ENCODE assay signal across 8 cellular contexts in genomic region chr12:102958073-102958829, GRCh38. TPM values are rescaled to one million over a fixed set of nuclear protein-coding genes. Genes with fewer than 3 reads are reported as not detected.
DNase-seq lines count a peak whose midpoint lies in the region; ATAC-seq, FAIRE-seq and TF ChIP-seq lines count a peak whose summit lies in the region.

No MANE protein-coding gene starts in this region.

- CTCF ChIA-PET in AG04449 (lab: Yijun Ruan, JAX), result interaction anchor here (1.1 kb wide), 1 partner anchor 9 kb away, joined by 3 read pairs; no protein-coding TSS in a partner anchor

- POLR2A ChIA-PET in AG04449 (lab: Yijun Ruan, JAX), result no interaction called here

- in situ Hi-C loops in G401 (cut with HindIII; ENCODE audit: low sequenced_read_pairs), result no loop called here

- no peaks in the 10 kb centered on the region for H3K36me3 ChIP-seq in skeletal muscle satellite cell (ENCODE audit: insufficient read depth, low read length)

- peak; percentile 36 for ATAC-seq in HG02938 (IDR thresholded peaks at IDR 0.05; ENCODE audit: unreplicated experiment)
- ATAC-seq in left ventricle myocardium superior, result no peak

- peaks cover 4% of the 10 kb centered on the region for H3K4me1 ChIP-seq in skeletal muscle satellite cell (ENCODE audit: control insufficient read depth, insufficient read depth, low read length)

- TF ChIP-seq CTCF in AG04449 (IDR thresholded peaks at IDR 0.05; ENCODE audit: insufficient read depth, low read length, missing control alignments) (no peak), GM12874 (IDR thresholded peaks at IDR 0.05; ENCODE audit: insufficient read depth, low read depth, low read length) (0 out of 2 replicates have a peak, but pooled peaks have one; percentile 8), WI38 (IDR thresholded peaks at IDR 0.05; ENCODE audit: low read depth, low read length) (no peak)

- FAIRE-seq in RCC 7860 (lab: Jason Lieb, UNC), result no peak

- H3K4me3 ChIP-seq in AG04449 (ENCODE audit: low read depth, low read length), result peak overlapping the region; percentile 48
- H3K4me3 ChIP-seq in WI38 (ENCODE audit: low read depth, low read length), result peak overlapping the region; percentile 53
- peak overlapping the region; percentile 66 for H3K4me3 ChIP-seq in skeletal muscle satellite cell (ENCODE audit: low read length)

- intact Hi-C loops in left ventricle myocardium superior (cut with micrococcal nuclease), result no loop called here

- H3K4me2 ChIP-seq in skeletal muscle satellite cell (ENCODE audit: low read length), result peak overlapping the region; percentile 82

- no peak overlapping the region for H3K9ac ChIP-seq in skeletal muscle satellite cell (ENCODE audit: low read depth, low read length)

- no peak for DNase-seq in AG04449 (ENCODE audit: low read depth, low spot score)
- peak; percentile 30 for DNase-seq in left ventricle myocardium superior
- no peak for DNase-seq in G401 (ENCODE audit: low spot score)
- no peak for DNase-seq in RCC 7860 (ENCODE audit: low spot score)

- no peaks in the 10 kb centered on the region for H3K9me3 ChIP-seq in skeletal muscle satellite cell (replicated peaks; ENCODE audit: low read length)

- peaks cover 89% of the 10 kb centered on the region for H3K27me3 ChIP-seq in skeletal muscle satellite cell (ENCODE audit: control insufficient read depth, insufficient read depth, low read length)

RNA-seq across cellular contexts. Expression of gene ASCL1, which starts 0.8 kb away (rescaled TPM):
- not detected for total RNA-seq in left ventricle myocardium superior
- not detected in 2 replicates for total RNA-seq in skeletal muscle satellite cell (2012; rRNA removed)
- total RNA-seq in G401 (2014; rRNA removed; shearing (Covaris generic)), result not detected in 2 replicates

RNA-seq across cellular contexts. Expression of gene PAH, which starts 41.2 kb away (rescaled TPM):
- total RNA-seq in left ventricle myocardium superior, result not detected
- total RNA-seq in skeletal muscle satellite cell (2012; rRNA removed), result not detected in 2 replicates
- not detected in 2 replicates for total RNA-seq in G401 (2014; rRNA removed; shearing (Covaris generic))
